Comparison of ENCODE assay signal across 8 cellular contexts in the genomic region with DNA sequence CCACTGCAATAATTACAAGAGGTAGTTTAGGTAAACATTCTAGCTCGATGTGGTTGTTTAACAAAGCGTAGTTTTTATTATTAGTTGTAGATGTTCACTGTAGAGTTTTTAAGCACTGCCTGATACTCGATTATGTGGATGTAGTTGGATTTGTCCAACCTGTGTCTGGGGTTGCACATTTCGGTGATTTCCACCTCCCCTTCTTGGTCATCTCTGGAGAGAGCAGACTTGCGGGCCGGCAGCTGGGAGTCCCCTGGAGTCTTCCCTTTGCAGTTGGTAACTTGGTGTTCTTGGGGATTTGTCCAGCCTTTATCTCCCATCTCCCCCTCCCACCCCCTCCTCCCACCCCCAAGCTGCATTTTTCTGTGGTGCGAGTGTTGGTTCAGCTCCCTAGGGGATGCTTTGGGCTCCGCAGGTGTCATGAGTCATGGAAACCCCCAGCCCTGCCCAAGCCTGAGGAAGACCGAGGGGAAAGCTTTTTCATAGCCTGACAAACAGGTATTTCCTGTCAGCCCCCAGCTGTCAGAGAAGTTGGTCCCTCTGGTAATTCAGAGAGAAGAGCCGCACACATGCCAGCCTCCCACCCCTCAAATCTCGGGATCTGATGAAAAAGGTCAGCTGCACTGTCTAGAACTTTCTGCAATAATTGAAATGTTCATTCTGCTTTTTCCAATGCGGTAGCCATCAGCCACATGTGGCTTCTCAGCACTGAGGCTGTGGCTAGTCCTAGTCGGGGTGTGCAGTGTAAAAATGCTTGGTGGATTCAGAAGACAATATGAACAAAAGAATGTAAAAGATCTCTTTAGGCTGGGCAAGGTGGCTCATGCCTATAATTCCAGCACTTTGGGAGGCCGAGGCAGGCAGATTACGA. TPM values are rescaled to one million over a fixed set of nuclear protein-coding genes. Genes with fewer than 3 reads are reported as not detected.
DNase-seq lines count a peak whose midpoint lies in the region; ATAC-seq and TF ChIP-seq lines count a peak whose summit lies in the region.

No MANE protein-coding gene starts in this region.

- 78% methylated on average over 9 of the region's 15 CpGs for WGBS in right lobe of liver (ENCODE audit: insufficient coverage, low coverage, low lambda C conversion rate, missing lambda C conversion rate)

- H3K27ac Mint-ChIP-seq in GM23338 (peak overlapping the region; percentile 91), immature natural killer cell (peak overlapping the region in 5 of 6 donors; percentile 9 to 77 (median 51))

- H3K27me3 ChIP-seq in GM23338 (ENCODE audit: insufficient read depth) (no peaks in the 10 kb centered on the region), right lobe of liver (no peaks in the 10 kb centered on the region)

- no peaks in the 10 kb centered on the region; the same call in 1 of the 2 replicates for H4K20me1 ChIP-seq in GM23338 (replicated peaks; ENCODE audit: insufficient read depth)

- no peaks in the 10 kb centered on the region for H3K9me3 ChIP-seq in right lobe of liver

- H3K79me2 ChIP-seq in GM23338 (replicated peaks; ENCODE audit: insufficient read depth) = peaks cover 89% of the 10 kb centered on the region

- no peak overlapping the region for H2AFZ ChIP-seq in GM23338

- no peak for TF ChIP-seq CTCF in GM23338 (conservative IDR thresholded peaks at IDR 0.05; ENCODE audit: low read depth in 2 of 2)
- no peak for TF ChIP-seq CTCF in right lobe of liver (IDR thresholded peaks at IDR 0.05)

- H3K27ac ChIP-seq in GM23338 (ENCODE audit: low read depth) (peak overlapping the region; percentile 78), right lobe of liver (no peak overlapping the region)

- TF ChIP-seq POLR2A in GM18505 (IDR thresholded peaks at IDR 0.05; ENCODE audit: borderline replicate concordance, extremely low read depth, insufficient read depth, insufficient read length) (peak; percentile 18), right lobe of liver (IDR thresholded peaks at IDR 0.05) (no peak)

- peaks cover 23% of the 10 kb centered on the region for H3K9me3 Mint-ChIP-seq in GM23338
- no peaks in the 10 kb centered on the region for H3K9me3 Mint-ChIP-seq in immature natural killer cell

- H3F3A ChIP-seq in GM23338 (replicated peaks; ENCODE audit: low read depth) = no peaks in the 10 kb centered on the region

- H3K9me2 ChIP-seq in GM23338 (ENCODE audit: insufficient read depth) = no peaks in the 10 kb centered on the region

- H3K4me3 ChIP-seq in GM23338 (0 out of 2 replicates have a peak overlapping the region, but pooled peaks have one; percentile 9), right lobe of liver (no peak overlapping the region)

- H3K36me3 Mint-ChIP-seq in GM23338 (ENCODE audit: low read depth) (peaks cover 19% of the 10 kb centered on the region), immature natural killer cell (no peaks in the 10 kb centered on the region)

- peaks cover 20% of the 10 kb centered on the region for H3K4me1 ChIP-seq in GM23338 (ENCODE audit: insufficient read depth)
- no peaks in the 10 kb centered on the region for H3K4me1 ChIP-seq in right lobe of liver

- H3K36me3 ChIP-seq in GM23338 (ENCODE audit: insufficient read depth) (no peaks in the 10 kb centered on the region), right lobe of liver (no peaks in the 10 kb centered on the region)

- DNase-seq in GM23338 (ENCODE audit: low spot score) (peak; percentile 87), NCI-H345 (lab: John Stamatoyannopoulos, UW) (peak; percentile 37), immature natural killer cell (peak in 1 of 3 donors; percentile 9), SKM-1 (lab: John Stamatoyannopoulos, UW; ENCODE audit: unreplicated experiment) (no peak), cerebellum (ENCODE audit: low spot score) (no peak), right lobe of liver (no peak), inferior parietal cortex (ENCODE audit: extremely low spot score) (no peak)

- peak overlapping the region; percentile 51 for H3K4me3 Mint-ChIP-seq in GM23338
- H3K4me3 Mint-ChIP-seq in immature natural killer cell = peak overlapping the region in 2 of 5 donors; percentile 1 to 6

- peak; percentile 71 for ATAC-seq in GM18505 (IDR thresholded peaks at IDR 0.05; ENCODE audit: unreplicated experiment)
- peak; percentile 85 for ATAC-seq in GM23338
- no peak for ATAC-seq in right lobe of liver

- H3K4me1 Mint-ChIP-seq in GM23338 = peaks cover 50% of the 10 kb centered on the region
- H3K4me1 Mint-ChIP-seq in immature natural killer cell = peaks cover 15 to 38% of the 10 kb centered on the region in 2 donors

- H3K4me2 ChIP-seq in GM23338 = peak overlapping the region; percentile 65

- H3K27me3 Mint-ChIP-seq in GM23338 (ENCODE audit: insufficient read depth, low read depth, poor library complexity) (peaks cover 8% of the 10 kb centered on the region), immature natural killer cell (ENCODE audit: low read depth in 3 of 3) (peaks cover 0 to 2% (median 0%) of the 10 kb centered on the region in 3 donors)

- intact Hi-C loops in right lobe of liver (cut with DNase I) = loop anchor here in 1 of 2 donors (10.0 kb wide), 1 partner anchor 88 kb away; no protein-coding TSS in a partner anchor

TF ChIP-seq in GM23338, 12 proteins besides CTCF, POLR2A, EP300 and RAD21 (continues in another document):
- no peak for TF ChIP-seq NANOG (IDR thresholded peaks at IDR 0.05; ENCODE audit: borderline replicate concordance)
- no peak for TF ChIP-seq ETS1 (IDR thresholded peaks at IDR 0.05)
- TF ChIP-seq EZH2 (IDR thresholded peaks at IDR 0.05; ENCODE audit: low read depth, unreplicated experiment) = no peak
- no peak for TF ChIP-seq EZH2phosphoT487 (IDR thresholded peaks at IDR 0.05; ENCODE audit: unreplicated experiment)
- no peak for TF ChIP-seq ZNF114 (CRISPR knock-in tag; IDR thresholded peaks at IDR 0.05)

RNA-seq across cellular contexts. Expression of gene KSR1, which starts 50.3 kb away (rescaled TPM):
- total RNA-seq in GM23338 (2014; rRNA removed; shearing (Covaris generic)) = 35.6 and 53.2 TPM in 2 replicates
- polyA plus RNA-seq in GM23338 (2016; fragmentation: Nextera tagmentation; extraction: Ambion mirVana) = 7.8 and 8.5 TPM in 2 replicates
- 1 to 10 TPM; 1.8 to 5.6 (median 2.6) TPM for polyA plus RNA-seq in immature natural killer cell
- 43.8 TPM for total RNA-seq in cerebellum
- 10 to 100 TPM in 1 of 6 experiments, 1 to 10 TPM in 5; 5.9 to 12.9 (median 8.7) TPM for total RNA-seq in right lobe of liver

Comparison
In these comparisons a context has a peak if more than half of its experiments do, and no peak if none do; other contexts are left out.
1. ATAC-seq: peak in GM18505 (single experiment) and GM23338 (single experiment); none in right lobe of liver (0 of 4).
2. DNase-seq: peak in GM23338 (single experiment) and NCI-H345 (single experiment); none in SKM-1 (single experiment), cerebellum (single experiment), right lobe of liver (0 of 3) and inferior parietal cortex (single experiment).